In genomic region chr2:177239053-177239452, GRCh38 we compare ENCODE assay signal across 10 cellular contexts. TPM values are rescaled to one million over a fixed set of nuclear protein-coding genes. Genes with fewer than 3 reads are reported as not detected.
DNase-seq lines count a peak whose midpoint lies in the region; ATAC-seq, FAIRE-seq and TF ChIP-seq lines count a peak whose summit lies in the region.
"Had no signal": no experiment of that assay in that cellular context is flagged by ENCODE, and none has a peak within 500 bp of the region (broad histone marks: within the 10 kb centered on the region; RNA-seq: fewer than 3 reads in every experiment).

No MANE protein-coding gene starts in this region.

- no peak for TF ChIP-seq RAD21 in HepG2 (CRISPR knock-in tag; IDR thresholded peaks at IDR 0.05)

- peaks cover 97% of the 10 kb centered on the region for H3K79me2 ChIP-seq in HepG2 (ENCODE audit: insufficient read depth, low read length)

- no peak overlapping the region for H3K4me3 Mint-ChIP-seq in Calu3 (ENCODE audit: low read depth, unreplicated experiment)
- H3K4me3 Mint-ChIP-seq in activated CD4-positive, alpha-beta memory T cell treated with anti-CD3 and anti-CD28 coated beads, Interleukin-2, amount 10 ng/mL, durations not matched to agents 7 days and 5 days, result no peak overlapping the region
- H3K4me3 Mint-ChIP-seq in stimulated activated effector memory CD8-positive, alpha-beta T cell treated with anti-CD3 and anti-CD28 coated beads, Interleukin-12 subunit alpha, Interleukin-12 subunit beta, amount 100 ng/mL, for 72 hours, result no peak overlapping the region

- no peak overlapping the region for H2AFZ ChIP-seq in HepG2 (ENCODE audit: low read length)

- peak overlapping the region; percentile 76 for H3K27ac Mint-ChIP-seq in Calu3 (ENCODE audit: unreplicated experiment)
- peak overlapping the region; percentile 84 for H3K27ac Mint-ChIP-seq in activated CD4-positive, alpha-beta memory T cell treated with anti-CD3 and anti-CD28 coated beads, Interleukin-2, amount 10 ng/mL, durations not matched to agents 7 days and 5 days
- peak overlapping the region; percentile 86 for H3K27ac Mint-ChIP-seq in stimulated activated effector memory CD8-positive, alpha-beta T cell treated with anti-CD3 and anti-CD28 coated beads, Interleukin-12 subunit alpha, Interleukin-12 subunit beta, amount 100 ng/mL, for 72 hours

- TF ChIP-seq EP300 in HepG2 (IDR thresholded peaks at IDR 0.05; ENCODE audit: low read depth in 2 of 2, low read length in 2 of 2) (no peak), HepG2 (CRISPR knock-in tag; IDR thresholded peaks at IDR 0.05; ENCODE audit: borderline replicate concordance) (no peak)

- H4K20me1 ChIP-seq in HepG2 (ENCODE audit: insufficient read depth, low read length), result peaks cover 98% of the 10 kb centered on the region

- no peaks in the 10 kb centered on the region for H3K27me3 ChIP-seq in HepG2 (ENCODE audit: control insufficient read depth in 1 of 2, insufficient read depth in 2 of 2, low read length in 2 of 2)

- in situ Hi-C loops in HepG2 (cut with HindIII; ENCODE audit: extremely low pct_ligation_motif_present, low pct_unique_long_range_greater_than_20kb), result no loop called here

- no peak for FAIRE-seq in HepG2 (lab: Jason Lieb, UNC)

- TF ChIP-seq POLR2A in HepG2 (IDR thresholded peaks at IDR 0.05; ENCODE audit: insufficient read depth in 1 of 2, low read depth in 2 of 2, low read length in 2 of 2), result no peak

- H3K36me3 ChIP-seq in HepG2 (replicated peaks in 1 of 2; ENCODE audit: control insufficient read depth in 1 of 2, insufficient read depth in 2 of 2, low read length in 2 of 2), result peaks cover 15 to 45% of the 10 kb centered on the region in 2 experiments

- ATAC-seq in HepG2 (no peak), HG03196 (IDR thresholded peaks at IDR 0.05; ENCODE audit: unreplicated experiment) (no peak), HG03039 (IDR thresholded peaks at IDR 0.05; ENCODE audit: unreplicated experiment) (no peak)
- no peak for ATAC-seq in stimulated activated effector memory CD8-positive, alpha-beta T cell treated with anti-CD3 and anti-CD28 coated beads, Interleukin-12 subunit alpha, Interleukin-12 subunit beta, amount 100 ng/mL, for 72 hours

- no peaks in the 10 kb centered on the region for H3K9me3 ChIP-seq in HepG2 (ENCODE audit: low read length)

- H3K9ac ChIP-seq in HepG2 (ENCODE audit: insufficient read depth, low read depth, low read length), result no peak overlapping the region

- POLR2A ChIA-PET in activated CD4-positive, alpha-beta memory T cell treated with anti-CD3 and anti-CD28 coated beads, Interleukin-2, amount 10 ng/mL, durations not matched to agents 7 days and 5 days (lab: Charles Lee), result interaction anchor here (0.8 to 7.4 kb wide), 11 partner anchors 11 to 94 kb away, joined by 3 to 142 read pairs (median 20); partner anchors contain the start of genes HNRNPA3 and NFE2L2
- POLR2A ChIA-PET in HepG2 (lab: Yijun Ruan, JAX), result interaction anchor here (0.7 to 5.6 kb wide), 9 partner anchors 8 to 74 kb away, joined by 3 to 17 read pairs (median 3); partner anchors contain the start of genes HNRNPA3 and NFE2L2

- no peaks in the 10 kb centered on the region for H3K27me3 Mint-ChIP-seq in Calu3 (ENCODE audit: unreplicated experiment)
- H3K27me3 Mint-ChIP-seq in activated CD4-positive, alpha-beta memory T cell treated with anti-CD3 and anti-CD28 coated beads, Interleukin-2, amount 10 ng/mL, durations not matched to agents 7 days and 5 days, result no peaks in the 10 kb centered on the region

- intact Hi-C loops in Calu3 (cut with micrococcal nuclease; ENCODE audit: unreplicated experiment), result no loop called here
- intact Hi-C loops in HepG2 (cut with micrococcal nuclease; ENCODE audit: unreplicated experiment), result no loop called here

- peaks cover 83% of the 10 kb centered on the region for H3K36me3 Mint-ChIP-seq in Calu3 (ENCODE audit: insufficient read depth, unreplicated experiment)
- peaks cover 42% of the 10 kb centered on the region for H3K36me3 Mint-ChIP-seq in activated CD4-positive, alpha-beta memory T cell treated with anti-CD3 and anti-CD28 coated beads, Interleukin-2, amount 10 ng/mL, durations not matched to agents 7 days and 5 days (ENCODE audit: low read depth)
- peaks cover 82% of the 10 kb centered on the region for H3K36me3 Mint-ChIP-seq in stimulated activated effector memory CD8-positive, alpha-beta T cell treated with anti-CD3 and anti-CD28 coated beads, Interleukin-12 subunit alpha, Interleukin-12 subunit beta, amount 100 ng/mL, for 72 hours

- no peak overlapping the region for H3K27ac ChIP-seq in HepG2 (ENCODE audit: extremely low read length, insufficient read depth, low read length)

- H3K4me2 ChIP-seq in HepG2 (ENCODE audit: low read depth, low read length), result no peak overlapping the region

- peaks cover 95% of the 10 kb centered on the region for H3K4me1 ChIP-seq in HepG2 (ENCODE audit: insufficient read depth, low read length)

- no peaks in the 10 kb centered on the region for H3K9me3 Mint-ChIP-seq in Calu3 (ENCODE audit: low read depth, unreplicated experiment)
- no peaks in the 10 kb centered on the region for H3K9me3 Mint-ChIP-seq in activated CD4-positive, alpha-beta memory T cell treated with anti-CD3 and anti-CD28 coated beads, Interleukin-2, amount 10 ng/mL, durations not matched to agents 7 days and 5 days
- H3K9me3 Mint-ChIP-seq in stimulated activated effector memory CD8-positive, alpha-beta T cell treated with anti-CD3 and anti-CD28 coated beads, Interleukin-12 subunit alpha, Interleukin-12 subunit beta, amount 100 ng/mL, for 72 hours, result no peaks in the 10 kb centered on the region

- TF ChIP-seq CTCF in Calu3 (IDR thresholded peaks at IDR 0.05; ENCODE audit: unreplicated experiment) (no peak), HepG2 (CRISPR knock-in tag; IDR thresholded peaks at IDR 0.05) (no peak)

- BruUV-seq in Calu3 (replicated peaks; lab: Mats Ljungman, UMichigan), result no TSS peak
- BruUV-seq in HepG2 (replicated peaks; lab: Mats Ljungman, UMichigan), result no TSS peak

- no peak overlapping the region for H3K4me3 ChIP-seq in HepG2 (replicated peaks in 1 of 3; ENCODE audit: insufficient read depth in 1 of 3, low read depth in 2 of 3, low read length in 3 of 3)

- peaks cover 64% of the 10 kb centered on the region for H3K4me1 Mint-ChIP-seq in Calu3 (ENCODE audit: low read depth, unreplicated experiment)
- H3K4me1 Mint-ChIP-seq in activated CD4-positive, alpha-beta memory T cell treated with anti-CD3 and anti-CD28 coated beads, Interleukin-2, amount 10 ng/mL, durations not matched to agents 7 days and 5 days, result peaks cover 70% of the 10 kb centered on the region
- peaks cover 69% of the 10 kb centered on the region for H3K4me1 Mint-ChIP-seq in stimulated activated effector memory CD8-positive, alpha-beta T cell treated with anti-CD3 and anti-CD28 coated beads, Interleukin-12 subunit alpha, Interleukin-12 subunit beta, amount 100 ng/mL, for 72 hours

- CTCF ChIA-PET in Calu3 (lab: Charles Lee) (interaction anchor here (1.8 kb wide), 1 partner anchor 74 kb away, joined by 5 read pairs; no protein-coding TSS in a partner anchor), HepG2 (lab: Yijun Ruan, JAX; ENCODE audit: low intra/inter-chr PET ratio, low total read pairs) (no interaction called here)
- CTCF ChIA-PET in activated CD4-positive, alpha-beta memory T cell treated with anti-CD3 and anti-CD28 coated beads, Interleukin-2, amount 10 ng/mL, durations not matched to agents 7 days and 5 days (lab: Charles Lee), result interaction anchor here (0.7 to 4.3 kb wide), 12 partner anchors 12 to 96 kb away, joined by 3 to 57 read pairs (median 4); partner anchors contain the start of genes HNRNPA3 and NFE2L2

- 93% methylated on average over 6 of the region's 6 CpGs for WGBS in HepG2 (ENCODE audit: low lambda C conversion rate)

- DNase-seq in Calu3, result no peak
- DNase-seq in activated CD4-positive, alpha-beta memory T cell treated with anti-CD3 and anti-CD28 coated beads, Interleukin-2, amount 10 ng/mL, durations not matched to agents 7 days and 5 days, result no peak
- no peak for DNase-seq in HepG2 (ENCODE audit: low spot score)
- DNase-seq in stimulated activated effector memory CD8-positive, alpha-beta T cell treated with anti-CD3 and anti-CD28 coated beads, Interleukin-12 subunit alpha, Interleukin-12 subunit beta, amount 100 ng/mL, for 72 hours (ENCODE audit: low spot score in 2 of 2), result no peak
- DNase-seq in activated gamma-delta T cell treated with Interleukin-2 at 50 U/mL for 16 hours, result no peak
- no peak for DNase-seq in NCI-H2171 treated with DMSO at 0.1 percent for 48 hours (lab: John Stamatoyannopoulos, UW)
- DNase-seq: activated effector memory CD4-positive, alpha-beta T cell treated with anti-CD3 and anti-CD28 coated beads, Interleukin-2, amount 50 U/mL, for 16 hours; NCI-H1417 treated with DMSO at 0.1 percent for 48 hours had no signal

RNA-seq across cellular contexts. Expression of gene NFE2L2, which starts 25.5 kb away (rescaled TPM):
- total RNA-seq in Calu3 (2022), result 118 and 128 TPM in 2 replicates
- 10 to 100 TPM; 63.2 to 63.4 TPM for total RNA-seq in activated CD4-positive, alpha-beta memory T cell treated with anti-CD3 and anti-CD28 coated beads, Interleukin-2, amount 10 ng/mL, durations not matched to agents 7 days and 5 days
- total RNA-seq in HepG2 (2016; rRNA removed; fragmentation: Illumina TruSeq; extraction: Trizol), result 84.6 and 136 TPM in 2 replicates
- total RNA-seq in HepG2 (2016; cell fraction: cytosol; rRNA removed; fragmentation: Illumina TruSeq; extraction: Trizol; ENCODE audit: low read depth), result 93.0 and 99.3 TPM in 2 replicates
- total RNA-seq in HepG2 (2016; cell fraction: insoluble cytoplasmic fraction; rRNA removed; fragmentation: Illumina TruSeq; extraction: Trizol), result 80.6 and 139 TPM in 2 replicates
- total RNA-seq in HepG2 (2016; cell fraction: membrane; rRNA removed; fragmentation: Illumina TruSeq; extraction: Trizol), result 85.8 and 94.3 TPM in 2 replicates
- 92.5 and 95.6 TPM in 2 replicates for total RNA-seq in HepG2 (2016; cell fraction: nucleus; rRNA removed; fragmentation: Illumina TruSeq; extraction: Trizol)
- polyA plus RNA-seq in HepG2 (2011; rRNA removed), result 138 and 215 TPM in 2 replicates
- 94.2 and 119 TPM in 2 replicates for polyA plus RNA-seq in HepG2 (2011; cell fraction: cytosol; rRNA removed)
- 66.9 and 70.1 TPM in 2 replicates for polyA plus RNA-seq in HepG2 (2011; cell fraction: nucleus; rRNA removed)
- polyA plus RNA-seq in HepG2 (2012), result 104 and 115 TPM in 2 replicates
- polyA plus RNA-seq in HepG2 (2016; cell fraction: cytosol; fragmentation: Illumina TruSeq; extraction: Trizol; ENCODE audit: low read depth), result 17.6 and 20.3 TPM in 2 replicates
- polyA plus RNA-seq in HepG2 (2016; cell fraction: insoluble cytoplasmic fraction; fragmentation: Illumina TruSeq; extraction: Trizol; ENCODE audit: low read depth), result 211 and 217 TPM in 2 replicates
- polyA plus RNA-seq in HepG2 (2016; cell fraction: membrane; fragmentation: Illumina TruSeq; extraction: Trizol; ENCODE audit: low read depth), result 41.9 and 49.1 TPM in 2 replicates
- polyA plus RNA-seq in HepG2 (2016; cell fraction: nucleus; fragmentation: Illumina TruSeq; extraction: Trizol; ENCODE audit: insufficient read depth, low read depth), result 168 and 175 TPM in 2 replicates
- polyA minus RNA-seq in HepG2 (2011; rRNA and poly(A)+ RNA removed; ENCODE audit: low replicate concordance), result 157 and 264 TPM in 2 replicates
- 128 and 137 TPM in 2 replicates for polyA minus RNA-seq in HepG2 (2011; cell fraction: cytosol; rRNA and poly(A)+ RNA removed)
- polyA minus RNA-seq in HepG2 (2011; cell fraction: nucleus; rRNA and poly(A)+ RNA removed), result 140 and 141 TPM in 2 replicates

RNA-seq across cellular contexts. Expression of gene HNRNPA3, which starts 26.5 kb away (rescaled TPM):
- total RNA-seq in Calu3 (2022), result 212 and 234 TPM in 2 replicates
- total RNA-seq in activated CD4-positive, alpha-beta memory T cell treated with anti-CD3 and anti-CD28 coated beads, Interleukin-2, amount 10 ng/mL, durations not matched to agents 7 days and 5 days, result 100 to 1,000 TPM; 309 to 312 TPM
- total RNA-seq in HepG2 (2016; rRNA removed; fragmentation: Illumina TruSeq; extraction: Trizol), result 97.7 and 164 TPM in 2 replicates
- 14.2 and 15.3 TPM in 2 replicates for total RNA-seq in HepG2 (2016; cell fraction: cytosol; rRNA removed; fragmentation: Illumina TruSeq; extraction: Trizol; ENCODE audit: low read depth)
- total RNA-seq in HepG2 (2016; cell fraction: insoluble cytoplasmic fraction; rRNA removed; fragmentation: Illumina TruSeq; extraction: Trizol), result 105 and 171 TPM in 2 replicates
- 84.7 and 87.9 TPM in 2 replicates for total RNA-seq in HepG2 (2016; cell fraction: membrane; rRNA removed; fragmentation: Illumina TruSeq; extraction: Trizol)
- total RNA-seq in HepG2 (2016; cell fraction: nucleus; rRNA removed; fragmentation: Illumina TruSeq; extraction: Trizol), result 152 and 163 TPM in 2 replicates
- 52.3 and 73.3 TPM in 2 replicates for polyA plus RNA-seq in HepG2 (2011; rRNA removed)
- 28.9 and 35.7 TPM in 2 replicates for polyA plus RNA-seq in HepG2 (2011; cell fraction: cytosol; rRNA removed)
- polyA plus RNA-seq in HepG2 (2011; cell fraction: nucleus; rRNA removed), result 80.5 and 102 TPM in 2 replicates
- 166 and 486 TPM in 2 replicates for polyA plus RNA-seq in HepG2 (2012)
- 36.5 and 45.0 TPM in 2 replicates for polyA plus RNA-seq in HepG2 (2016; cell fraction: cytosol; fragmentation: Illumina TruSeq; extraction: Trizol; ENCODE audit: low read depth)
- polyA plus RNA-seq in HepG2 (2016; cell fraction: insoluble cytoplasmic fraction; fragmentation: Illumina TruSeq; extraction: Trizol; ENCODE audit: low read depth), result 1,088 and 1,120 TPM in 2 replicates
- polyA plus RNA-seq in HepG2 (2016; cell fraction: membrane; fragmentation: Illumina TruSeq; extraction: Trizol; ENCODE audit: low read depth), result 139 and 151 TPM in 2 replicates
- 525 and 575 TPM in 2 replicates for polyA plus RNA-seq in HepG2 (2016; cell fraction: nucleus; fragmentation: Illumina TruSeq; extraction: Trizol; ENCODE audit: insufficient read depth, low read depth)
- polyA minus RNA-seq in HepG2 (2011; rRNA and poly(A)+ RNA removed; ENCODE audit: low replicate concordance), result 11.2 and 12.3 TPM in 2 replicates
- polyA minus RNA-seq in HepG2 (2011; cell fraction: cytosol; rRNA and poly(A)+ RNA removed), result 34.8 and 38.9 TPM in 2 replicates
- 205 and 222 TPM in 2 replicates for polyA minus RNA-seq in HepG2 (2011; cell fraction: nucleus; rRNA and poly(A)+ RNA removed)
